Comparison of ENCODE assay signal across 28 cellular contexts in the genomic region with DNA sequence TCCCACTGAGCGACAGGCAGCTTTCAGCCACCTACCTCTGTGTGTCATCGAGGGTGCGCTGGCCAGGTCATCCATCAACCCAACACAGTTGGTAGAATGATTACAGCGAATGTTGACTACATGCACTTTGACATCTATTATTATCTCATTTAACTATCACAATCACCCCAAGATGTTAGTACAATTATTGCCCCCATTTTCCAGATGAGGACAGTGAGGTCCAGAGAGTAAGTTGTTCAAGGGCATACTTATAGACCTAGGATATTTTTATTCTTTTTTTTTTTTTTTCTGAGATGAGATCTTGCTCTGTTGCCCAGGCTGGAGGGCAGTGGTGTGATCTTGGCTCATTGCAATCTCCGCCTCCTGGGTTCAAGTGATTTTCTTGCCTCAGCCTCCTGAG. TPM values are rescaled to one million over a fixed set of nuclear protein-coding genes. Genes with fewer than 3 reads are reported as not detected.
DNase-seq lines count a peak whose midpoint lies in the region; FAIRE-seq and TF ChIP-seq lines count a peak whose summit lies in the region.
"Had no signal": no experiment of that assay in that cellular context is flagged by ENCODE, and none has a peak within 500 bp of the region (broad histone marks: within the 10 kb centered on the region; RNA-seq: fewer than 3 reads in every experiment).

No MANE protein-coding gene starts in this region.

- no peak overlapping the region for H2BK20ac ChIP-seq in H1 (ENCODE audit: low read length)

- H3K9me3 Mint-ChIP-seq in T-helper 2 cell treated with Interferon-gamma antibody and Interleukin-4, amounts not matched to agents 5 μg/mL and 100 μg/mL, for 36 hours = no peaks in the 10 kb centered on the region
- H3K9me3 Mint-ChIP-seq in activated naive CD4-positive, alpha-beta T cell treated with anti-CD3 and anti-CD28 coated beads, Interleukin-2, amount 10 ng/mL, durations not matched to agents 7 days and 5 days = no peaks in the 10 kb centered on the region
- no peaks in the 10 kb centered on the region for H3K9me3 Mint-ChIP-seq in activated CD4-positive, alpha-beta memory T cell treated with anti-CD3 and anti-CD28 coated beads for 36 hours
- H3K9me3 Mint-ChIP-seq: CD14-positive monocyte, IgD-negative memory B cell had no signal

- H3K36me3 ChIP-seq in H1 (ENCODE audit: control insufficient read depth in 2 of 4, insufficient read depth in 4 of 4, low read length in 3 of 4) (no peaks in the 10 kb centered on the region), tibial artery (no peaks in the 10 kb centered on the region)
- H3K36me3 ChIP-seq: BE2C had no signal

- H3K79me2 ChIP-seq in H1 (ENCODE audit: control insufficient read depth in 1 of 2, insufficient read depth in 2 of 2, low read length in 2 of 2) = no peaks in the 10 kb centered on the region

- 92% methylated on average over 5 of the region's 5 CpGs; no CpG with 5 or more reads in 1 of the 2 experiments for WGBS in H1 (ENCODE audit: extremely low coverage in 1 of 2, insufficient coverage in 1 of 2, insufficient read length in 1 of 2, insufficient replicate concordance in 2 of 2, low coverage in 1 of 2, low lambda C conversion rate in 2 of 2, missing lambda C conversion rate in 1 of 2), 2 experiments

- POLR2A ChIA-PET in activated CD4-positive, alpha-beta memory T cell treated with anti-CD3 and anti-CD28 coated beads for 36 hours (lab: Charles Lee) = no interaction called here
- POLR2A ChIA-PET in H1 (lab: Charles Lee; ENCODE audit: partially characterized antibody) = no interaction called here

- no peaks in the 10 kb centered on the region for H4K20me1 ChIP-seq in H1 (replicated peaks in 1 of 2; ENCODE audit: control insufficient read depth in 1 of 2, insufficient read depth in 2 of 2, low read length in 2 of 2)

- FAIRE-seq in H1 (lab: Jason Lieb, UNC) = no peak
- FAIRE-seq: GM12891 had no signal

- no peak overlapping the region for H4K5ac ChIP-seq in H1 (ENCODE audit: insufficient read length, low read depth, low read length)

- H3K4ac ChIP-seq in H1 (replicated peaks; ENCODE audit: insufficient read length, low read depth, low read length) = no peak overlapping the region

- H3K27ac ChIP-seq in H1 (ENCODE audit: low read depth, low read length) (no peak overlapping the region), tibial artery (no peak overlapping the region)

- peak overlapping the region; percentile 3 for H4K91ac ChIP-seq in H1 (replicated peaks; ENCODE audit: insufficient read length, low read length)

- no peak overlapping the region for H2AFZ ChIP-seq in H1 (ENCODE audit: low read length)

- no peak overlapping the region for H3K4me2 ChIP-seq in H1 (ENCODE audit: insufficient read depth in 1 of 2, low read depth in 2 of 2, low read length in 2 of 2)

- no peak overlapping the region for H4K8ac ChIP-seq in H1 (ENCODE audit: extremely low read depth, insufficient read depth, low read length)

- H3K4me1 ChIP-seq in H1 (replicated peaks in 1 of 4; ENCODE audit: control insufficient read depth in 3 of 4, insufficient read depth in 4 of 4, low read length in 3 of 4) (peaks cover 0 to 6% (median under 1%) of the 10 kb centered on the region in 4 experiments; a peak in 4 of 7 replicates), tibial artery (no peaks in the 10 kb centered on the region)
- H3K4me1 ChIP-seq: BE2C had no signal

- H3K14ac ChIP-seq in H1 (ENCODE audit: insufficient read length) = no peak overlapping the region

- H3K27me3 ChIP-seq in H1 (replicated peaks in 1 of 4; ENCODE audit: control insufficient read depth in 3 of 4, extremely low read depth in 1 of 4, insufficient read depth in 3 of 4, low read length in 3 of 4) (peaks cover 0 to 3% (median 0%) of the 10 kb centered on the region in 4 experiments; a peak in 1 of 7 replicates), tibial artery (peaks cover 0 to 20% of the 10 kb centered on the region in 2 donors)

- TF ChIP-seq RAD21 in H1 (IDR thresholded peaks at IDR 0.05 in 1 of 2, conservative IDR thresholded peaks at IDR 0.05 in 1 of 2; ENCODE audit: low read depth in 2 of 2, low read length in 2 of 2) = no peak

- H3K18ac ChIP-seq in H1 (ENCODE audit: extremely low read depth, low read length) = no peak overlapping the region

- no peak overlapping the region for H3K4me3 ChIP-seq in H1 (ENCODE audit: extremely low read depth in 1 of 4, insufficient read depth in 2 of 4, low read depth in 3 of 4, low read length in 4 of 4)
- H3K4me3 ChIP-seq in tibial artery = no peak overlapping the region

- H3K9me3 ChIP-seq in H1 (ENCODE audit: insufficient read depth in 2 of 2, low read depth in 1 of 2, low read length in 1 of 2) = no peaks in the 10 kb centered on the region
- H3K9me3 ChIP-seq in tibial artery = no peaks in the 10 kb centered on the region
- H3K9me3 ChIP-seq: BE2C had no signal

- DNase-seq in T-helper 2 cell treated with Interferon-gamma antibody and Interleukin-4, amounts not matched to agents 5 μg/mL and 100 μg/mL, for 36 hours (ENCODE audit: low spot score) = no peak
- no peak for DNase-seq in T-helper 2 cell
- no peak for DNase-seq in activated naive CD4-positive, alpha-beta T cell treated with anti-CD3 and anti-CD28 coated beads, Interleukin-2, amount 10 ng/mL, durations not matched to agents 7 days and 5 days
- no peak for DNase-seq in activated naive CD4-positive, alpha-beta T cell treated with anti-CD3 and anti-CD28 coated beads, Interleukin-2, amount 50 U/mL, for 16 hours
- no peak for DNase-seq in activated CD4-positive, alpha-beta memory T cell treated with anti-CD3 and anti-CD28 coated beads for 36 hours
- DNase-seq in H1 (ENCODE audit: low read depth in 1 of 2, low spot score in 2 of 2) = no peak
- DNase-seq in tibial artery = no peak
- DNase-seq: 8988T; ACHN; BE2C; CD8-positive, alpha-beta memory T cell; DMS 273 treated with DMSO at 0.1 percent for 48 hours; DMS79; EL; GDM1; NCI-H1048; NCI-H1417; NCI-H1694; NCI-H2081; NCI-H2227 treated with DMSO at 0.1 percent for 48 hours; NCI-H526 treated with DMSO at 0.1 percent for 48 hours; Right ventricle myocardium superior; RPMI8226 had no signal

- H3K36me3 Mint-ChIP-seq in T-helper 2 cell treated with Interferon-gamma antibody and Interleukin-4, amounts not matched to agents 5 μg/mL and 100 μg/mL, for 36 hours (ENCODE audit: low read depth) = no peaks in the 10 kb centered on the region
- H3K36me3 Mint-ChIP-seq in activated naive CD4-positive, alpha-beta T cell treated with anti-CD3 and anti-CD28 coated beads, Interleukin-2, amount 10 ng/mL, durations not matched to agents 7 days and 5 days = peaks cover 5% of the 10 kb centered on the region
- no peaks in the 10 kb centered on the region for H3K36me3 Mint-ChIP-seq in activated CD4-positive, alpha-beta memory T cell treated with anti-CD3 and anti-CD28 coated beads for 36 hours
- H3K36me3 Mint-ChIP-seq: CD8-positive, alpha-beta memory T cell; IgD-negative memory B cell had no signal

- TF ChIP-seq POLR2A in H1 (IDR thresholded peaks at IDR 0.05; ENCODE audit: control extremely low read depth in 1 of 2, low read depth in 2 of 2, low read length in 2 of 2) = no peak

- CTCF ChIA-PET in activated naive CD4-positive, alpha-beta T cell treated with anti-CD3 and anti-CD28 coated beads, Interleukin-2, amount 10 ng/mL, durations not matched to agents 7 days and 5 days (lab: Charles Lee) = no interaction called here
- CTCF ChIA-PET in activated CD4-positive, alpha-beta memory T cell treated with anti-CD3 and anti-CD28 coated beads for 36 hours (lab: Charles Lee) = no interaction called here
- CTCF ChIA-PET in H1 (lab: Charles Lee; ENCODE audit: partially characterized antibody) = no interaction called here

- no peaks in the 10 kb centered on the region for H3K79me1 ChIP-seq in H1 (ENCODE audit: low read depth, low read length)

- no peak overlapping the region for H3K23ac ChIP-seq in H1 (ENCODE audit: insufficient read length)

- intact Hi-C loops in activated CD4-positive, alpha-beta memory T cell treated with anti-CD3 and anti-CD28 coated beads for 36 hours (cut with micrococcal nuclease) = no loop called here
- intact Hi-C loops in tibial artery (cut with DNase I; ENCODE audit: low total_unique reads) = no loop called here

- H3K9ac ChIP-seq in H1 (replicated peaks in 1 of 4; ENCODE audit: extremely low read depth in 1 of 4, low read depth in 3 of 4, low read length in 3 of 4) = no peak overlapping the region

- peak overlapping the region; percentile 69; the same call in 1 of the 2 replicates for H2BK12ac ChIP-seq in H1 (ENCODE audit: low read depth, low read length)

- H2AK5ac ChIP-seq in H1 (ENCODE audit: low read depth, low read length) = no peak overlapping the region

- H3K56ac ChIP-seq in H1 (replicated peaks; ENCODE audit: insufficient read length, low read depth, low read length) = no peak overlapping the region

- 0 out of 2 replicates have a peak overlapping the region, but pooled peaks have one; percentile 64 for H2BK5ac ChIP-seq in H1 (ENCODE audit: low read depth, low read length)

- no peak for TF ChIP-seq CTCF in H1 (IDR thresholded peaks at IDR 0.05; ENCODE audit: control extremely low read depth in 1 of 3, insufficient read depth in 1 of 3, low read depth in 1 of 3, low read length in 3 of 3)
- TF ChIP-seq CTCF in tibial artery (IDR thresholded peaks at IDR 0.05) = no peak

- peak overlapping the region; percentile 57 for H3K4me3 Mint-ChIP-seq in T-helper 2 cell treated with Interferon-gamma antibody and Interleukin-4, amounts not matched to agents 5 μg/mL and 100 μg/mL, for 36 hours
- no peak overlapping the region for H3K4me3 Mint-ChIP-seq in activated naive CD4-positive, alpha-beta T cell treated with anti-CD3 and anti-CD28 coated beads, Interleukin-2, amount 10 ng/mL, durations not matched to agents 7 days and 5 days
- H3K4me3 Mint-ChIP-seq in activated CD4-positive, alpha-beta memory T cell treated with anti-CD3 and anti-CD28 coated beads for 36 hours = no peak overlapping the region
- H3K4me3 Mint-ChIP-seq: CD14-positive monocyte; CD8-positive, alpha-beta memory T cell; IgD-negative memory B cell had no signal

- H2BK15ac ChIP-seq in H1 (ENCODE audit: low read length) = 0 out of 2 replicates have a peak overlapping the region, but pooled peaks have one; percentile 53

- H3K27me3 Mint-ChIP-seq in T-helper 2 cell treated with Interferon-gamma antibody and Interleukin-4, amounts not matched to agents 5 μg/mL and 100 μg/mL, for 36 hours (ENCODE audit: low read depth) = no peaks in the 10 kb centered on the region
- peaks cover 19% of the 10 kb centered on the region for H3K27me3 Mint-ChIP-seq in activated naive CD4-positive, alpha-beta T cell treated with anti-CD3 and anti-CD28 coated beads, Interleukin-2, amount 10 ng/mL, durations not matched to agents 7 days and 5 days
- peaks cover 2% of the 10 kb centered on the region for H3K27me3 Mint-ChIP-seq in activated CD4-positive, alpha-beta memory T cell treated with anti-CD3 and anti-CD28 coated beads for 36 hours

- peaks cover 41% of the 10 kb centered on the region for H3K4me1 Mint-ChIP-seq in T-helper 2 cell treated with Interferon-gamma antibody and Interleukin-4, amounts not matched to agents 5 μg/mL and 100 μg/mL, for 36 hours (ENCODE audit: low read depth)
- H3K4me1 Mint-ChIP-seq in activated naive CD4-positive, alpha-beta T cell treated with anti-CD3 and anti-CD28 coated beads, Interleukin-2, amount 10 ng/mL, durations not matched to agents 7 days and 5 days = peaks cover 51% of the 10 kb centered on the region
- H3K4me1 Mint-ChIP-seq in activated CD4-positive, alpha-beta memory T cell treated with anti-CD3 and anti-CD28 coated beads for 36 hours (ENCODE audit: low read depth) = peaks cover 29% of the 10 kb centered on the region

- no peak for TF ChIP-seq EP300 in H1 (IDR thresholded peaks at IDR 0.05; ENCODE audit: borderline replicate concordance in 1 of 2, low read depth in 2 of 2, low read length in 2 of 2)

- H3K27ac Mint-ChIP-seq in T-helper 2 cell treated with Interferon-gamma antibody and Interleukin-4, amounts not matched to agents 5 μg/mL and 100 μg/mL, for 36 hours = peak overlapping the region; percentile 67
- H3K27ac Mint-ChIP-seq in activated naive CD4-positive, alpha-beta T cell treated with anti-CD3 and anti-CD28 coated beads, Interleukin-2, amount 10 ng/mL, durations not matched to agents 7 days and 5 days = peak overlapping the region; percentile 92
- H3K27ac Mint-ChIP-seq in activated CD4-positive, alpha-beta memory T cell treated with anti-CD3 and anti-CD28 coated beads for 36 hours = peak overlapping the region; percentile 59
- H3K27ac Mint-ChIP-seq: IgD-negative memory B cell had no signal

- no peak overlapping the region for H2BK120ac ChIP-seq in H1 (replicated peaks; ENCODE audit: low read depth, low read length)

- no peaks in the 10 kb centered on the region for H3K23me2 ChIP-seq in H1 (ENCODE audit: low read depth, low read length)

RNA-seq across cellular contexts. Expression of a gene that starts 8.3 kb away (rescaled TPM):
- total RNA-seq in activated CD4-positive, alpha-beta memory T cell treated with anti-CD3 and anti-CD28 coated beads for 36 hours = 1 to 10 TPM; 4.1 to 5.0 TPM
- total RNA-seq in H1 (2021; fragmentation: NEBNext Ultra II Directional; extraction: Animal tissue kit (Norgen Biotek cat#: 25700)) = 0.22 and 0.44 TPM in 2 replicates
- polyA plus RNA-seq in H1 (2011; rRNA removed) = 2.0 and 2.9 TPM in 2 replicates
- 1.5 TPM for polyA plus RNA-seq in H1 (2011; cell fraction: cytosol; rRNA removed)
- polyA plus RNA-seq in H1 (2011; cell fraction: nucleus; rRNA removed) = 4.1 TPM
- 0.84 to 1.6 TPM (median 1.5 TPM) in 4 replicates for polyA plus RNA-seq in H1 (2012, experiment 1 of 2)
- 0.92 TPM for polyA plus RNA-seq in H1 (2012, experiment 2 of 2)
- 0.73 TPM for polyA plus RNA-seq in H1 (2013, experiment 1 of 2)
- 0.29 TPM for polyA plus RNA-seq in H1 (2013, experiment 2 of 2)
- 1.9 and 2.5 TPM in 2 replicates for polyA minus RNA-seq in H1 (2011; rRNA and poly(A)+ RNA removed)
- 0.29 TPM for polyA minus RNA-seq in H1 (2011; cell fraction: cytosol; rRNA and poly(A)+ RNA removed)
- polyA minus RNA-seq in H1 (2011; cell fraction: nucleus; rRNA and poly(A)+ RNA removed) = 1.00 TPM
- total RNA-seq: NCI-H460 had no signal

RNA-seq across cellular contexts. Expression of a gene that starts 34.5 kb away (rescaled TPM):
- not detected for total RNA-seq in activated CD4-positive, alpha-beta memory T cell treated with anti-CD3 and anti-CD28 coated beads for 36 hours
- 3.0 and 3.5 TPM in 2 replicates for total RNA-seq in H1 (2021; fragmentation: NEBNext Ultra II Directional; extraction: Animal tissue kit (Norgen Biotek cat#: 25700))
- 5.9 and 11.1 TPM in 2 replicates for polyA plus RNA-seq in H1 (2011; rRNA removed)
- 6.0 TPM for polyA plus RNA-seq in H1 (2011; cell fraction: cytosol; rRNA removed)
- 3.6 TPM for polyA plus RNA-seq in H1 (2011; cell fraction: nucleus; rRNA removed)
- polyA plus RNA-seq in H1 (2012, experiment 1 of 2) = 2.5 to 6.9 TPM (median 3.8 TPM) in 4 replicates
- 13.3 TPM for polyA plus RNA-seq in H1 (2012, experiment 2 of 2)
- polyA plus RNA-seq in H1 (2013, experiment 1 of 2) = 2.0 TPM
- polyA plus RNA-seq in H1 (2013, experiment 2 of 2) = 1.6 TPM
- polyA minus RNA-seq in H1 (2011; rRNA and poly(A)+ RNA removed) = 0.56 TPM in 1 of 2 replicates, not detected in the other
- not detected for polyA minus RNA-seq in H1 (2011; cell fraction: cytosol; rRNA and poly(A)+ RNA removed)
- not detected for polyA minus RNA-seq in H1 (2011; cell fraction: nucleus; rRNA and poly(A)+ RNA removed)
- total RNA-seq: CD8-positive, alpha-beta memory T cell; H4; NCI-H460; Right ventricle myocardium superior had no signal
- polyA plus RNA-seq: CD14-positive monocyte; CD8-positive, alpha-beta memory T cell; IgD-negative memory B cell had no signal

RNA-seq across cellular contexts. Expression of a gene that starts 37.5 kb away (rescaled TPM):
- total RNA-seq in activated CD4-positive, alpha-beta memory T cell treated with anti-CD3 and anti-CD28 coated beads for 36 hours = not detected
- total RNA-seq in H1 (2021; fragmentation: NEBNext Ultra II Directional; extraction: Animal tissue kit (Norgen Biotek cat#: 25700)) = 1.3 and 2.1 TPM in 2 replicates
- polyA plus RNA-seq in H1 (2011; rRNA removed) = 0.57 and 0.97 TPM in 2 replicates
- polyA plus RNA-seq in H1 (2011; cell fraction: cytosol; rRNA removed) = 0.58 TPM
- 1.3 TPM for polyA plus RNA-seq in H1 (2011; cell fraction: nucleus; rRNA removed)
- polyA plus RNA-seq in H1 (2012, experiment 1 of 2) = 0.84 to 1.6 TPM (median 1.1 TPM) in 4 replicates
- polyA plus RNA-seq in H1 (2012, experiment 2 of 2) = 0.38 TPM
- 0.28 TPM for polyA plus RNA-seq in H1 (2013, experiment 1 of 2)
- polyA plus RNA-seq in H1 (2013, experiment 2 of 2) = 0.26 TPM
- 0.57 and 0.93 TPM in 2 replicates for polyA minus RNA-seq in H1 (2011; rRNA and poly(A)+ RNA removed)
- 2.1 TPM for polyA minus RNA-seq in H1 (2011; cell fraction: cytosol; rRNA and poly(A)+ RNA removed)
- 0.50 TPM for polyA minus RNA-seq in H1 (2011; cell fraction: nucleus; rRNA and poly(A)+ RNA removed)
- total RNA-seq: CD8-positive, alpha-beta memory T cell; H4 had no signal
- polyA plus RNA-seq: CD14-positive monocyte; CD8-positive, alpha-beta memory T cell; IgD-negative memory B cell had no signal

RNA-seq across cellular contexts. Expression of a gene that starts 48.9 kb away (rescaled TPM):
- total RNA-seq in activated CD4-positive, alpha-beta memory T cell treated with anti-CD3 and anti-CD28 coated beads for 36 hours = 10 to 100 TPM; 13.6 to 14.6 TPM
- 29.9 and 32.2 TPM in 2 replicates for total RNA-seq in H1 (2021; fragmentation: NEBNext Ultra II Directional; extraction: Animal tissue kit (Norgen Biotek cat#: 25700))
- 77.9 and 87.0 TPM in 2 replicates for polyA plus RNA-seq in H1 (2011; rRNA removed)
- 73.9 TPM for polyA plus RNA-seq in H1 (2011; cell fraction: cytosol; rRNA removed)
- 54.1 TPM for polyA plus RNA-seq in H1 (2011; cell fraction: nucleus; rRNA removed)
- polyA plus RNA-seq in H1 (2012, experiment 1 of 2) = 36.7 to 66.7 TPM (median 58.8 TPM) in 4 replicates
- polyA plus RNA-seq in H1 (2012, experiment 2 of 2) = 41.9 TPM
- polyA plus RNA-seq in H1 (2013, experiment 1 of 2) = 29.1 TPM
- polyA plus RNA-seq in H1 (2013, experiment 2 of 2) = 29.0 TPM
- 9.6 and 13.2 TPM in 2 replicates for polyA minus RNA-seq in H1 (2011; rRNA and poly(A)+ RNA removed)
- 17.5 TPM for polyA minus RNA-seq in H1 (2011; cell fraction: cytosol; rRNA and poly(A)+ RNA removed)
- 11.4 TPM for polyA minus RNA-seq in H1 (2011; cell fraction: nucleus; rRNA and poly(A)+ RNA removed)
- total RNA-seq: H4, NCI-H460 had no signal
